1 cellular context compared by ENCODE assay signal in the genomic region with DNA sequence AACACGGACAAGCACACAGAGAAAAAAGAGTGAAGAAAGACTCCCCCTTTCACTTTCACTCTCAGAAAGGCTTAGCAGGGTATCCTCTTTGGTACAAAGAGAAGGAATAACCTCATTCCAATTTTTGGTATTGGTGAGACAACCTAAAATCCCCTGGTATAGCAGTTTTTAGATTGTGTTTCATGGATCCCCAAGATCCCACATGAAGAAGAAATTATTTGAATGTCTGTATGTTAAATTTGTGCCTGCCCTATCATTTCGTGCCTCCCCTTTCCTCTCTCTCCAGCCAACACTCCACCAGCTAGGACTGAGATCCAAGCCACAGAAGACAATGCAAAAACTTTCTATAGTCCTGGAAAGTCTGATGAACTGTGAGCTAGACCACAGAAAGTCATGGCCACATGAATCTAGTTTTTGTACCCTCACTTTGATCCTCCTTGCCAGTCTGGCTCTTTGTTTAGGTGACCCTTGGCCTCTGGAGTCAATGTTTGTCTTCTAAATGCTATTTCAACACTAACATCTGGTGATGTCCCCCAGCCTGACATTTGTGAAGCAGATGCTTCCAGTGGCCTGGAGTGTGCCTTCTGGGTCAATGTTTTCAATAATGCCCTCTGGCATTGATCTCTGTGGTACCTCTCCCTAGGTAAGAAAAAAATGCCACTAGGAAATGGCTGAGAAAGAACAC.
A peak's percentile ranks its signal among the peaks of the same experiment; 100 is the strongest.
TF ChIP-seq lines count a peak whose summit lies in the region.

No MANE protein-coding gene starts in this region.

TF ChIP-seq in HepG2, 621 proteins besides CTCF, POLR2A, EP300 and RAD21 (continued from another document and continues in another):
- TF ChIP-seq, protein P1, sequence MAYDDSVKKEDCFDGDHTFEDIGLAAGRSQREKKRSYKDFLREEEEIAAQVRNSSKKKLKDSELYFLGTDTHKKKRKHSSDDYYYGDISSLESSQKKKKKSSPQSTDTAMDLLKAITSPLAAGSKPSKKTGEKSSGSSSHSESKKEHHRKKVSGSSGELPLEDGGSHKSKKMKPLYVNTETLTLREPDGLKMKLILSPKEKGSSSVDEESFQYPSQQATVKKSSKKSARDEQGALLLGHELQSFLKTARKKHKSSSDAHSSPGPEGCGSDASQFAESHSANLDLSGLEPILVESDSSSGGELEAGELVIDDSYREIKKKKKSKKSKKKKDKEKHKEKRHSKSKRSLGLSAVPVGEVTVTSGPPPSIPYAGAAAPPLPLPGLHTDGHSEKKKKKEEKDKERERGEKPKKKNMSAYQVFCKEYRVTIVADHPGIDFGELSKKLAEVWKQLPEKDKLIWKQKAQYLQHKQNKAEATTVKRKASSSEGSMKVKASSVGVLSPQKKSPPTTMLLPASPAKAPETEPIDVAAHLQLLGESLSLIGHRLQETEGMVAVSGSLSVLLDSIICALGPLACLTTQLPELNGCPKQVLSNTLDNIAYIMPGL (CRISPR knock-in tag; IDR thresholded peaks at IDR 0.05; ENCODE audit: borderline replicate concordance in 1 of 2, low read depth in 1 of 2): peak in 1 of 2 experiments; percentile 38; a peak in 1 of 4 replicates
- no peak for TF ChIP-seq ATF1 (CRISPR knock-in tag; IDR thresholded peaks at IDR 0.05)
- TF ChIP-seq NR2F1 (CRISPR knock-in tag; IDR thresholded peaks at IDR 0.05): peak; percentile 99 to 100
- TF ChIP-seq NBN (conservative IDR thresholded peaks at IDR 0.05): no peak
- peak; percentile 70; the same call in 1 of the 2 replicates for TF ChIP-seq ZNF350 (CRISPR knock-in tag; IDR thresholded peaks at IDR 0.05; ENCODE audit: borderline replicate concordance, low read depth)
- TF ChIP-seq ELF1 (CRISPR knock-in tag; IDR thresholded peaks at IDR 0.05): peak; percentile 63; the same call in 1 of the 2 replicates
- peak; percentile 90 for TF ChIP-seq HOXA3 (CRISPR knock-in tag; IDR thresholded peaks at IDR 0.05)
- no peak for TF ChIP-seq ZNF530 (CRISPR knock-in tag; IDR thresholded peaks at IDR 0.05; ENCODE audit: low read depth)
- TF ChIP-seq SPEN (CRISPR knock-in tag; IDR thresholded peaks at IDR 0.05; ENCODE audit: low read depth): peak; percentile 61; the same call in 1 of the 2 replicates
- TF ChIP-seq MBD4 (IDR thresholded peaks at IDR 0.05; ENCODE audit: borderline replicate concordance, low read length): peak; percentile 69; the same call in 1 of the 2 replicates
- TF ChIP-seq, protein P2, sequence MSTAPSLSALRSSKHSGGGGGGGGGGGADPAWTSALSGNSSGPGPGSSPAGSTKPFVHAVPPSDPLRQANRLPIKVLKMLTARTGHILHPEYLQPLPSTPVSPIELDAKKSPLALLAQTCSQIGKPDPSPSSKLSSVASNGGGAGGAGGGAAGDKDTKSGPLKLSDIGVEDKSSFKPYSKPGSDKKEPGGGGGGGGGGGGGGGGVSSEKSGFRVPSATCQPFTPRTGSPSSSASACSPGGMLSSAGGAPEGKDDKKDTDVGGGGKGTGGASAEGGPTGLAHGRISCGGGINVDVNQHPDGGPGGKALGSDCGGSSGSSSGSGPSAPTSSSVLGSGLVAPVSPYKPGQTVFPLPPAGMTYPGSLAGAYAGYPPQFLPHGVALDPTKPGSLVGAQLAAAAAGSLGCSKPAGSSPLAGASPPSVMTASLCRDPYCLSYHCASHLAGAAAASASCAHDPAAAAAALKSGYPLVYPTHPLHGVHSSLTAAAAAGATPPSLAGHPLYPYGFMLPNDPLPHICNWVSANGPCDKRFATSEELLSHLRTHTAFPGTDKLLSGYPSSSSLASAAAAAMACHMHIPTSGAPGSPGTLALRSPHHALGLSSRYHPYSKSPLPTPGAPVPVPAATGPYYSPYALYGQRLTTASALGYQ (CRISPR knock-in tag; IDR thresholded peaks at IDR 0.05): peak; percentile 98
- 0 out of 2 replicates have a peak, but pooled peaks have one; percentile 32 for TF ChIP-seq ZNF782 (CRISPR knock-in tag; IDR thresholded peaks at IDR 0.05; ENCODE audit: borderline replicate concordance)
- TF ChIP-seq TCF12 (IDR thresholded peaks at IDR 0.05): no peak
- TF ChIP-seq TCF12 (CRISPR knock-in tag; IDR thresholded peaks at IDR 0.05): peak; percentile 99
- TF ChIP-seq, protein P3, sequence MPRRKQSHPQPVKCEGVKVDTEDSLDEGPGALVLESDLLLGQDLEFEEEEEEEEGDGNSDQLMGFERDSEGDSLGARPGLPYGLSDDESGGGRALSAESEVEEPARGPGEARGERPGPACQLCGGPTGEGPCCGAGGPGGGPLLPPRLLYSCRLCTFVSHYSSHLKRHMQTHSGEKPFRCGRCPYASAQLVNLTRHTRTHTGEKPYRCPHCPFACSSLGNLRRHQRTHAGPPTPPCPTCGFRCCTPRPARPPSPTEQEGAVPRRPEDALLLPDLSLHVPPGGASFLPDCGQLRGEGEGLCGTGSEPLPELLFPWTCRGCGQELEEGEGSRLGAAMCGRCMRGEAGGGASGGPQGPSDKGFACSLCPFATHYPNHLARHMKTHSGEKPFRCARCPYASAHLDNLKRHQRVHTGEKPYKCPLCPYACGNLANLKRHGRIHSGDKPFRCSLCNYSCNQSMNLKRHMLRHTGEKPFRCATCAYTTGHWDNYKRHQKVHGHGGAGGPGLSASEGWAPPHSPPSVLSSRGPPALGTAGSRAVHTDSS (CRISPR knock-in tag; conservative IDR thresholded peaks at IDR 0.05): no peak
- peak; percentile 92 for TF ChIP-seq MEIS2 (CRISPR knock-in tag; IDR thresholded peaks at IDR 0.05)
- no peak for TF ChIP-seq ZNF260 (CRISPR knock-in tag; IDR thresholded peaks at IDR 0.05; ENCODE audit: borderline replicate concordance, low read depth)
- TF ChIP-seq AHR (CRISPR knock-in tag; IDR thresholded peaks at IDR 0.05): no peak
- TF ChIP-seq NFKBIZ (CRISPR knock-in tag; IDR thresholded peaks at IDR 0.05): peak; percentile 85; the same call in 1 of the 2 replicates
- TF ChIP-seq, protein P4, sequence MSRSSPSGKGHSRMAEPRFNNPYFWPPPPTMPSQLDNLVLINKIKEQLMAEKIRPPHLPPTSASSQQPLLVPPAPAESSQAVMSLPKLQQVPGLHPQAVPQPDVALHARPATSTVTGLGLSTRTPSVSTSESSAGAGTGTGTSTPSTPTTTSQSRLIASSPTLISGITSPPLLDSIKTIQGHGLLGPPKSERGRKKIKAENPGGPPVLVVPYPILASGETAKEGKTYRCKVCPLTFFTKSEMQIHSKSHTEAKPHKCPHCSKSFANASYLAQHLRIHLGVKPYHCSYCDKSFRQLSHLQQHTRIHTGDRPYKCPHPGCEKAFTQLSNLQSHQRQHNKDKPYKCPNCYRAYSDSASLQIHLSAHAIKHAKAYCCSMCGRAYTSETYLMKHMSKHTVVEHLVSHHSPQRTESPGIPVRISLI (CRISPR knock-in tag; IDR thresholded peaks at IDR 0.05; ENCODE audit: borderline replicate concordance): peak; percentile 91
- TF ChIP-seq, protein P5, sequence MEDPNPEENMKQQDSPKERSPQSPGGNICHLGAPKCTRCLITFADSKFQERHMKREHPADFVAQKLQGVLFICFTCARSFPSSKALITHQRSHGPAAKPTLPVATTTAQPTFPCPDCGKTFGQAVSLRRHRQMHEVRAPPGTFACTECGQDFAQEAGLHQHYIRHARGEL (CRISPR knock-in tag; IDR thresholded peaks at IDR 0.05): no peak
- TF ChIP-seq KDM6A (CRISPR knock-in tag; IDR thresholded peaks at IDR 0.05; ENCODE audit: low read depth): peak; percentile 94
- TF ChIP-seq ZFP36L1 (CRISPR knock-in tag; IDR thresholded peaks at IDR 0.05): peak; percentile 67; the same call in 1 of the 2 replicates
- TF ChIP-seq ZMYM2 (CRISPR knock-in tag; IDR thresholded peaks at IDR 0.05): peak; percentile 56; the same call in 1 of the 2 replicates
- peak; percentile 37; the same call in 1 of the 2 replicates for TF ChIP-seq BORCS8-MEF2B (CRISPR knock-in tag; IDR thresholded peaks at IDR 0.05)
- peak; percentile 99 for TF ChIP-seq SOX5 (CRISPR knock-in tag; IDR thresholded peaks at IDR 0.05; ENCODE audit: borderline replicate concordance)
- peak; percentile 13; the same call in 1 of the 2 replicates for TF ChIP-seq CHD4 (IDR thresholded peaks at IDR 0.05; ENCODE audit: borderline replicate concordance, low read length)
- no peak for TF ChIP-seq HNRNPK (IDR thresholded peaks at IDR 0.05; ENCODE audit: low read depth, low read length, poor library complexity, severe bottlenecking)
- TF ChIP-seq, protein P6, sequence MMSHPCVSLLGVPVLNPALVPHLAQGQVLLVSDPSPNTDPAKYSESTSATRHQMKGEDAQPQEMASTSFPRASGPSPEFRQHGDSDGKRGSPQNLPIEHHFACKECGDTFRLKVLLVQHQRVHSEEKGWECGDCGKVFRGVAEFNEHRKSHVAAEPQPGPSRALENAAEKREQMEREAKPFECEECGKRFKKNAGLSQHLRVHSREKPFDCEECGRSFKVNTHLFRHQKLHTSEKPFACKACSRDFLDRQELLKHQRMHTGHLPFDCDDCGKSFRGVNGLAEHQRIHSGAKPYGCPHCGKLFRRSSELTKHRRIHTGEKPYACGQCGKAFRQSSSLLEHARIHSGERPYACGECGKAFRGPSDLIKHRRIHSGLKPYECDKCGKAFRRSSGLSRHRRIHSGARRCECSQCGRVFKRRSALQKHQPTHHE (CRISPR knock-in tag; IDR thresholded peaks at IDR 0.05; ENCODE audit: borderline replicate concordance): peak; percentile 34; the same call in 1 of the 2 replicates
- peak; percentile 34; the same call in 1 of the 2 replicates for TF ChIP-seq KMT2A (CRISPR knock-in tag; IDR thresholded peaks at IDR 0.05)
- peak; percentile 88; the same call in 1 of the 2 replicates for TF ChIP-seq DMAP1 (CRISPR knock-in tag; IDR thresholded peaks at IDR 0.05)
- peak; percentile 96 for TF ChIP-seq HNF4G (IDR thresholded peaks at IDR 0.05; ENCODE audit: borderline replicate concordance, low read depth, low read length)
- TF ChIP-seq HNF4G (CRISPR knock-in tag; IDR thresholded peaks at IDR 0.05; ENCODE audit: borderline replicate concordance, low read depth): peak; percentile 93
- peak; percentile 96 for TF ChIP-seq HOXD1 (CRISPR knock-in tag; IDR thresholded peaks at IDR 0.05)
- TF ChIP-seq ZNF781 (CRISPR knock-in tag; IDR thresholded peaks at IDR 0.05; ENCODE audit: borderline replicate concordance, not compliant biosample characterization): no peak
- TF ChIP-seq ZNF567 (CRISPR knock-in tag; IDR thresholded peaks at IDR 0.05; ENCODE audit: borderline replicate concordance): no peak; the same call in 1 of the 2 replicates
- TF ChIP-seq NR2C2 (CRISPR knock-in tag; IDR thresholded peaks at IDR 0.05; ENCODE audit: borderline replicate concordance): peak; percentile 92
- peak; percentile 71; the same call in 1 of the 2 replicates for TF ChIP-seq YEATS4 (CRISPR knock-in tag; IDR thresholded peaks at IDR 0.05; ENCODE audit: borderline replicate concordance)
- TF ChIP-seq FOXJ3 (CRISPR knock-in tag; IDR thresholded peaks at IDR 0.05; ENCODE audit: borderline replicate concordance): peak; percentile 99
- peak; percentile 61; the same call in 1 of the 2 replicates for TF ChIP-seq AKAP8 (CRISPR knock-in tag; IDR thresholded peaks at IDR 0.05)
- 0 out of 2 replicates have a peak, but pooled peaks have one; percentile 35 for TF ChIP-seq SALL2 (CRISPR knock-in tag; IDR thresholded peaks at IDR 0.05)
- TF ChIP-seq, protein P7, sequence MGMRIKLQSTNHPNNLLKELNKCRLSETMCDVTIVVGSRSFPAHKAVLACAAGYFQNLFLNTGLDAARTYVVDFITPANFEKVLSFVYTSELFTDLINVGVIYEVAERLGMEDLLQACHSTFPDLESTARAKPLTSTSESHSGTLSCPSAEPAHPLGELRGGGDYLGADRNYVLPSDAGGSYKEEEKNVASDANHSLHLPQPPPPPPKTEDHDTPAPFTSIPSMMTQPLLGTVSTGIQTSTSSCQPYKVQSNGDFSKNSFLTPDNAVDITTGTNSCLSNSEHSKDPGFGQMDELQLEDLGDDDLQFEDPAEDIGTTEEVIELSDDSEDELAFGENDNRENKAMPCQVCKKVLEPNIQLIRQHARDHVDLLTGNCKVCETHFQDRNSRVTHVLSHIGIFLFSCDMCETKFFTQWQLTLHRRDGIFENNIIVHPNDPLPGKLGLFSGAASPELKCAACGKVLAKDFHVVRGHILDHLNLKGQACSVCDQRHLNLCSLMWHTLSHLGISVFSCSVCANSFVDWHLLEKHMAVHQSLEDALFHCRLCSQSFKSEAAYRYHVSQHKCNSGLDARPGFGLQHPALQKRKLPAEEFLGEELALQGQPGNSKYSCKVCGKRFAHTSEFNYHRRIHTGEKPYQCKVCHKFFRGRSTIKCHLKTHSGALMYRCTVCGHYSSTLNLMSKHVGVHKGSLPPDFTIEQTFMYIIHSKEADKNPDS (CRISPR knock-in tag; IDR thresholded peaks at IDR 0.05): peak; percentile 87; the same call in 1 of the 2 replicates
- TF ChIP-seq, protein P8, sequence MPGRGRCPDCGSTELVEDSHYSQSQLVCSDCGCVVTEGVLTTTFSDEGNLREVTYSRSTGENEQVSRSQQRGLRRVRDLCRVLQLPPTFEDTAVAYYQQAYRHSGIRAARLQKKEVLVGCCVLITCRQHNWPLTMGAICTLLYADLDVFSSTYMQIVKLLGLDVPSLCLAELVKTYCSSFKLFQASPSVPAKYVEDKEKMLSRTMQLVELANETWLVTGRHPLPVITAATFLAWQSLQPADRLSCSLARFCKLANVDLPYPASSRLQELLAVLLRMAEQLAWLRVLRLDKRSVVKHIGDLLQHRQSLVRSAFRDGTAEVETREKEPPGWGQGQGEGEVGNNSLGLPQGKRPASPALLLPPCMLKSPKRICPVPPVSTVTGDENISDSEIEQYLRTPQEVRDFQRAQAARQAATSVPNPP (CRISPR knock-in tag; IDR thresholded peaks at IDR 0.05): peak; percentile 60; the same call in 1 of the 2 replicates
- no peak; the same call in 1 of the 2 replicates for TF ChIP-seq ZNF263 (CRISPR knock-in tag; IDR thresholded peaks at IDR 0.05)
- TF ChIP-seq ATF7-NPFF (CRISPR knock-in tag; IDR thresholded peaks at IDR 0.05; ENCODE audit: low read depth): no peak
- no peak for TF ChIP-seq TEAD2 (CRISPR knock-in tag; IDR thresholded peaks at IDR 0.05)
- peak; percentile 60 for TF ChIP-seq GATAD1 (CRISPR knock-in tag; IDR thresholded peaks at IDR 0.05)
- TF ChIP-seq JDP2 (CRISPR knock-in tag; IDR thresholded peaks at IDR 0.05; ENCODE audit: borderline replicate concordance): 0 out of 2 replicates have a peak, but pooled peaks have one; percentile 28
- TF ChIP-seq NCOA5 (CRISPR knock-in tag; IDR thresholded peaks at IDR 0.05): peak; percentile 32; the same call in 1 of the 2 replicates
